In the genomic region with DNA sequence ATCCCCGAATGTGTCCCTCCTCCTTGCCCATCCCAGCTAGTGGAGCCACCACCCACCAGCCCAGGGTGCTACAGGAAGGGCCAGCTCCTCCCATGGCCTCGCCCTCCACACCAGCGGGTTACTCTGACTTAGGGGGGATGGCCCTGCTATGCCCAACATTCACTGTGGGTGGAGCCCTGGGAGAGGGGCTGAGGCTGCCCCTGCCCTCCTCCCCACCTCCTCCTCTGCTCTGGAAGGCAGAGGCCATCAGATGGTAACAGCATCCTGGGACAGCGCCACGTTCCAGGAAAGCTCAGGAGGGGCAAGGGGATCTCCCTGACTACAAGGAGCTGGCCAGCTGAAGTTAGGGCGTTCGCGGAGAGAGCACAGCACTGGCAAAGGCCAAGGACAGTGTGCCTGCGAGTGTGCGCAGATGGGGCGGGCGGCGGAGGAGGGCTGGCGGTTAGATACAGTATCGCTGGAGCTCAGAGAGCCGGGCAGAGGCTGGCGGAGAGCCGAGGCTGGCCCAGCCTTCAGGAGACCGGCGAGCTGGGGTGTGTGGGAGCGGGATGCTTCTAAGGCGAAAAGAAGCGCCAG, we compare ENCODE assay signal across 8 cellular contexts. TPM values are rescaled to one million over a fixed set of nuclear protein-coding genes. Genes with fewer than 3 reads are reported as not detected.
DNase-seq lines count a peak whose midpoint lies in the region; ATAC-seq lines count a peak whose summit lies in the region.

No MANE protein-coding gene starts in this region.

- DNase-seq in NCI-H2227 treated with DMSO at 0.1 percent for 48 hours (lab: John Stamatoyannopoulos, UW) (peak; percentile 3), occipital lobe (lab: John Stamatoyannopoulos, UW) (peak; percentile 42), NAMALWA (ENCODE audit: low spot score) (no peak)
- peak in 1 of 2 donors; percentile 38 for DNase-seq in central memory CD8-positive, alpha-beta T cell (ENCODE audit: low spot score in 2 of 2)

- H3K27me3 Mint-ChIP-seq in central memory CD8-positive, alpha-beta T cell = no peaks in the 10 kb centered on the region

- no peaks in the 10 kb centered on the region for H3K9me3 ChIP-seq in ES-I3 (ENCODE audit: control insufficient read depth, insufficient read depth, low read length)

- peak overlapping the region; percentile 99 for H3K27ac Mint-ChIP-seq in central memory CD8-positive, alpha-beta T cell (ENCODE audit: low read depth)

- H3K4me3 Mint-ChIP-seq in central memory CD8-positive, alpha-beta T cell = peak overlapping the region; percentile 91

- peaks cover 10% of the 10 kb centered on the region for H3K9me3 Mint-ChIP-seq in central memory CD8-positive, alpha-beta T cell

- no peaks in the 10 kb centered on the region for H3K36me3 ChIP-seq in ES-I3 (ENCODE audit: insufficient read depth, low read length)

- peaks cover 14% of the 10 kb centered on the region for H3K4me1 ChIP-seq in ES-I3 (ENCODE audit: insufficient read depth, low read length)

- H3K9ac ChIP-seq in ES-I3 (ENCODE audit: low read depth, low read length) = peak overlapping the region; percentile 45; the same call in 1 of the 2 replicates

- H3K4me1 Mint-ChIP-seq in central memory CD8-positive, alpha-beta T cell = peaks cover 55% of the 10 kb centered on the region

- ATAC-seq in central memory CD8-positive, alpha-beta T cell (replicated peaks; ENCODE audit: extremely low read depth, poor library complexity, severe bottlenecking) = peak; percentile 15
- ATAC-seq in HG02852 (IDR thresholded peaks at IDR 0.05; ENCODE audit: unreplicated experiment) = no peak
- ATAC-seq in GM21786 (IDR thresholded peaks at IDR 0.05; ENCODE audit: unreplicated experiment) = no peak
- no peak for ATAC-seq in GM19455 (IDR thresholded peaks at IDR 0.05; ENCODE audit: unreplicated experiment)

- peaks cover 23% of the 10 kb centered on the region for H3K36me3 Mint-ChIP-seq in central memory CD8-positive, alpha-beta T cell (ENCODE audit: insufficient read depth)

RNA-seq across cellular contexts. Expression of gene JAKMIP1, which starts 1.5 kb away (rescaled TPM):
- 44.5 TPM for total RNA-seq in occipital lobe
